Comparison of ENCODE assay signal across 15 cellular contexts in the genomic region with DNA sequence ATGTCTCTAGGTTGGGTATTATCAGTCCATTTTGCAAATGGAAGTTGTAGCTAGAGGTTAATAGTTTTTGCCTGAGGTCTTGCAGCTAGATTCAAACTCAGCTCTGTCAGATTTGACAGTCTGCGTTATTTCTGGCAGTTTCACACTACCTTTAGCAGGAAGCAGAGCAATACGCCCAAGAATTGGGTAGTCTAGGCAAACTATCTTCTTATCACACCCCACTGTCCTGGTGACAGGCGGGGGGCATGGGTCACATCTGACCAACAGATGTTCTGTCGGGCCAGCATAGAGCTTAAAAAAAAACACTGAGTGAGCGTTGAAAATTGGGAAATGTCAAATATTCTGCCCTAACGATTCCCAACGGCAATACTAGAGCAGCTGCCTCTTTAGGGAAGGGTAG.
"Had no signal": no experiment of that assay in that cellular context is flagged by ENCODE, and none has a peak within 500 bp of the region (broad histone marks: within the 10 kb centered on the region; RNA-seq: fewer than 3 reads in every experiment).

No MANE protein-coding gene starts in this region.

- H3K27ac Mint-ChIP-seq: activated CD4-positive, alpha-beta memory T cell treated with anti-CD3 and anti-CD28 coated beads for 36 hours; natural killer cell treated with Interleukin-12 subunit alpha and Interleukin-12 subunit beta and Interleukin-15 and Interleukin-18, amount 100 ng/mL, for 72 hours; type B pancreatic cell had no signal

- DNase-seq: activated CD4-positive, alpha-beta memory T cell treated with anti-CD3 and anti-CD28 coated beads for 36 hours; activated CD4-positive, CD25-positive, alpha-beta regulatory T cell treated with anti-CD3 and anti-CD28 coated beads, Interleukin-2, amount 50 U/mL, for 72 hours; activated gamma-delta T cell treated with Interleukin-2 at 50 U/mL for 16 hours; activated T-cell treated with anti-CD3 and anti-CD28 coated beads, Interleukin-2, amount 50 U/mL, for 4 hours; foreskin keratinocyte; left colon; mucosa of descending colon; occipital lobe; psoas muscle; right lobe of liver had no signal

- ATAC-seq: activated T-cell treated with anti-CD3 and anti-CD28 coated beads, Interleukin-2, amount 50 U/mL, for 4 hours; esophagus mucosa; foreskin keratinocyte; left colon; mucosa of descending colon; natural killer cell treated with Interleukin-12 subunit alpha and Interleukin-12 subunit beta and Interleukin-15 and Interleukin-18, amount 100 ng/mL, for 72 hours; psoas muscle; stimulated activated memory B cell treated with anti-CD40 and anti-IgM and Interleukin-4, amounts not matched to agents 10 μg/mL and 1 μg/mL and 100 μg/mL, for 72 hours had no signal

- H3K9me3 ChIP-seq: ascending aorta, mucosa of descending colon, psoas muscle, right lobe of liver had no signal

- H3K36me3 Mint-ChIP-seq: activated CD4-positive, alpha-beta memory T cell treated with anti-CD3 and anti-CD28 coated beads for 36 hours; natural killer cell treated with Interleukin-12 subunit alpha and Interleukin-12 subunit beta and Interleukin-15 and Interleukin-18, amount 100 ng/mL, for 72 hours; type B pancreatic cell had no signal

- H3K4me3 Mint-ChIP-seq: activated CD4-positive, alpha-beta memory T cell treated with anti-CD3 and anti-CD28 coated beads for 36 hours; activated T-cell treated with anti-CD3 and anti-CD28 coated beads, Interleukin-2, amount 50 U/mL, for 4 hours; natural killer cell treated with Interleukin-12 subunit alpha and Interleukin-12 subunit beta and Interleukin-15 and Interleukin-18, amount 100 ng/mL, for 72 hours; stimulated activated memory B cell treated with anti-CD40 and anti-IgM and Interleukin-4, amounts not matched to agents 10 μg/mL and 1 μg/mL and 100 μg/mL, for 72 hours; type B pancreatic cell had no signal

- H3K36me3 ChIP-seq: ascending aorta, right lobe of liver had no signal

- H3K27me3 Mint-ChIP-seq: activated CD4-positive, alpha-beta memory T cell treated with anti-CD3 and anti-CD28 coated beads for 36 hours; natural killer cell treated with Interleukin-12 subunit alpha and Interleukin-12 subunit beta and Interleukin-15 and Interleukin-18, amount 100 ng/mL, for 72 hours; stimulated activated memory B cell treated with anti-CD40 and anti-IgM and Interleukin-4, amounts not matched to agents 10 μg/mL and 1 μg/mL and 100 μg/mL, for 72 hours had no signal

- H3K4me1 ChIP-seq: foreskin keratinocyte, psoas muscle had no signal

- H3K27me3 ChIP-seq: ascending aorta, right lobe of liver had no signal

- H3K4me3 ChIP-seq: ascending aorta, mucosa of descending colon, psoas muscle, right lobe of liver had no signal

- H3K9me3 Mint-ChIP-seq: activated CD4-positive, alpha-beta memory T cell treated with anti-CD3 and anti-CD28 coated beads for 36 hours; activated T-cell treated with anti-CD3 and anti-CD28 coated beads, Interleukin-2, amount 50 U/mL, for 4 hours; natural killer cell treated with Interleukin-12 subunit alpha and Interleukin-12 subunit beta and Interleukin-15 and Interleukin-18, amount 100 ng/mL, for 72 hours; stimulated activated memory B cell treated with anti-CD40 and anti-IgM and Interleukin-4, amounts not matched to agents 10 μg/mL and 1 μg/mL and 100 μg/mL, for 72 hours; type B pancreatic cell had no signal

- H3K27ac ChIP-seq: ascending aorta, foreskin keratinocyte, psoas muscle, right lobe of liver had no signal
